Comparison of ENCODE assay signal across 6 cellular contexts in genomic region chr21:15297829-15298228, GRCh38.
"Had no signal": no experiment of that assay in that cellular context is flagged by ENCODE, and none has a peak within 500 bp of the region (broad histone marks: within the 10 kb centered on the region; RNA-seq: fewer than 3 reads in every experiment).

No MANE protein-coding gene starts in this region.

- H3K4me2 ChIP-seq: GM23338 had no signal

- ATAC-seq: GM23338, K562 had no signal

- H2AFZ ChIP-seq: GM23338 had no signal

- H3K27ac Mint-ChIP-seq: GM23338, H9 had no signal

- H3K4me3 Mint-ChIP-seq: GM23338, H9 had no signal

- H3K4me3 ChIP-seq: GM23338, K562 had no signal

- H3K27ac ChIP-seq: HL-60 had no signal

- DNase-seq: H9, HCEC 1CT, IMR-90 had no signal
